6 cellular contexts compared by ENCODE assay signal in genomic region chr11:66334605-66335442, GRCh38. TPM values are rescaled to one million over a fixed set of nuclear protein-coding genes. Genes with fewer than 3 reads are reported as not detected.
DNase-seq lines count a peak whose midpoint lies in the region; ATAC-seq and TF ChIP-seq lines count a peak whose summit lies in the region.

No MANE protein-coding gene starts in this region.

- H2AFZ ChIP-seq in fibroblast of lung (ENCODE audit: low read length), result no peak overlapping the region

- ATAC-seq in Right ventricle myocardium inferior, result no peak
- no peak for ATAC-seq in Right ventricle myocardium superior (ENCODE audit: poor library complexity)
- ATAC-seq in upper lobe of right lung, result peak; percentile 15
- no peak for ATAC-seq in HG03039 (IDR thresholded peaks at IDR 0.05; ENCODE audit: unreplicated experiment)

- peak overlapping the region; percentile 80 for H3K4me2 ChIP-seq in fibroblast of lung (ENCODE audit: extremely low read depth, insufficient read depth, low read length)

- H3K9ac ChIP-seq in fibroblast of lung (ENCODE audit: insufficient read depth, low read length), result peak overlapping the region; percentile 99

- intact Hi-C loops in Right ventricle myocardium inferior (cut with DNase I) (loop anchor here (5.0 kb wide), 1 partner anchor 113 kb away; no protein-coding TSS in a partner anchor), Right ventricle myocardium superior (cut with DNase I) (no loop called here), upper lobe of right lung (cut with DNase I) (no loop called here)

- peaks cover 36% of the 10 kb centered on the region for H3K79me2 ChIP-seq in fibroblast of lung (ENCODE audit: control insufficient read depth, insufficient read depth, low read length)

- H3K4me1 ChIP-seq in fibroblast of lung (ENCODE audit: control insufficient read depth, extremely low read depth, insufficient read depth, low read length) (peaks cover 36% of the 10 kb centered on the region), upper lobe of right lung (peaks cover 25% of the 10 kb centered on the region)

- H4K20me1 ChIP-seq in fibroblast of lung (ENCODE audit: control insufficient read depth, extremely low read depth, insufficient read depth, low read length), result no peaks in the 10 kb centered on the region

- H3K36me3 ChIP-seq in fibroblast of lung (ENCODE audit: control insufficient read depth, insufficient read depth, low read length), result peaks cover 46% of the 10 kb centered on the region
- H3K36me3 ChIP-seq in upper lobe of right lung, result peaks cover 28% of the 10 kb centered on the region

- H3K27ac ChIP-seq in fibroblast of lung (ENCODE audit: insufficient read depth, low read length) (peak overlapping the region; percentile 100), upper lobe of right lung (no peak overlapping the region)

- peak; percentile 71 for DNase-seq in Right ventricle myocardium inferior (ENCODE audit: missing footprints)
- DNase-seq in Right ventricle myocardium superior, result no peak
- no peak for DNase-seq in fibroblast of lung (ENCODE audit: low read depth in 2 of 2)
- peak; percentile 60 for DNase-seq in upper lobe of right lung
- DNase-seq in stimulated activated naive CD4-positive, alpha-beta T cell (lab: John Stamatoyannopoulos, UW), result no peak

- no peaks in the 10 kb centered on the region for H3K27me3 ChIP-seq in fibroblast of lung (ENCODE audit: control insufficient read depth, insufficient read depth, low read length)
- no peaks in the 10 kb centered on the region for H3K27me3 ChIP-seq in upper lobe of right lung

- H3K4me3 ChIP-seq in fibroblast of lung (replicated peaks in 1 of 4; ENCODE audit: control extremely low read depth in 1 of 4, insufficient read depth in 1 of 4, low read depth in 3 of 4, low read length in 4 of 4) (peak overlapping the region; percentile 74 to 95 (median 83)), upper lobe of right lung (peak overlapping the region; percentile 73)

- H3K9me3 ChIP-seq in fibroblast of lung (ENCODE audit: control insufficient read depth, insufficient read depth, low read depth, low read length), result no peaks in the 10 kb centered on the region
- no peaks in the 10 kb centered on the region for H3K9me3 ChIP-seq in upper lobe of right lung

- TF ChIP-seq CTCF in fibroblast of lung (conservative IDR thresholded peaks at IDR 0.05 in 1 of 2, IDR thresholded peaks at IDR 0.05 in 1 of 2; ENCODE audit: low read depth in 1 of 2, low read length in 2 of 2), result no peak
- TF ChIP-seq CTCF in upper lobe of right lung (IDR thresholded peaks at IDR 0.05), result no peak

RNA-seq across cellular contexts. Expression of gene RIN1, which starts 1.4 kb away (rescaled TPM):
- total RNA-seq in Right ventricle myocardium inferior, result 1.6 TPM
- 1.0 TPM for total RNA-seq in Right ventricle myocardium superior
- 12.6 and 22.1 TPM in 2 replicates for total RNA-seq in fibroblast of lung
- 6.3 and 10.6 TPM in 2 replicates for polyA plus RNA-seq in fibroblast of lung
- 20.1 and 38.9 TPM in 2 replicates for polyA plus RNA-seq in fibroblast of lung (2012)
- 11.7 and 30.8 TPM in 2 replicates for polyA minus RNA-seq in fibroblast of lung (ENCODE audit: low replicate concordance)
- total RNA-seq in upper lobe of right lung, result 7.4 TPM

RNA-seq across cellular contexts. Expression of gene BRMS1, which starts 10.1 kb away (rescaled TPM):
- 14.6 TPM for total RNA-seq in Right ventricle myocardium inferior
- 15.1 TPM for total RNA-seq in Right ventricle myocardium superior
- total RNA-seq in fibroblast of lung, result 43.9 and 50.6 TPM in 2 replicates
- polyA plus RNA-seq in fibroblast of lung, result 25.7 and 41.6 TPM in 2 replicates
- 32.5 and 59.6 TPM in 2 replicates for polyA plus RNA-seq in fibroblast of lung (2012)
- polyA minus RNA-seq in fibroblast of lung (ENCODE audit: low replicate concordance), result 9.5 and 19.5 TPM in 2 replicates
- total RNA-seq in upper lobe of right lung, result 32.1 TPM

RNA-seq across cellular contexts. Expression of gene B4GAT1, which starts 12.6 kb away (rescaled TPM):
- total RNA-seq in Right ventricle myocardium inferior (49.0 TPM), Right ventricle myocardium superior (51.3 TPM), fibroblast of lung (34.7 and 48.9 TPM in 2 replicates), upper lobe of right lung (27.4 TPM)
- polyA plus RNA-seq in fibroblast of lung, result 13.1 and 15.7 TPM in 2 replicates
- polyA plus RNA-seq in fibroblast of lung (2012), result 20.9 and 28.3 TPM in 2 replicates
- polyA minus RNA-seq in fibroblast of lung (ENCODE audit: low replicate concordance), result 3.9 and 4.4 TPM in 2 replicates

RNA-seq across cellular contexts. Expression of gene CD248, which starts 18.0 kb away (rescaled TPM):
- total RNA-seq in Right ventricle myocardium inferior (26.7 TPM), Right ventricle myocardium superior (15.7 TPM), fibroblast of lung (52.6 and 95.6 TPM in 2 replicates), upper lobe of right lung (10.0 TPM)
- polyA plus RNA-seq in fibroblast of lung, result 98.8 and 132 TPM in 2 replicates
- polyA plus RNA-seq in fibroblast of lung (2012), result 418 and 663 TPM in 2 replicates
- polyA minus RNA-seq in fibroblast of lung (ENCODE audit: low replicate concordance), result 333 and 643 TPM in 2 replicates

RNA-seq across cellular contexts. Expression of gene SLC29A2, which starts 36.7 kb away (rescaled TPM):
- total RNA-seq in Right ventricle myocardium inferior, result 16.8 TPM
- total RNA-seq in Right ventricle myocardium superior, result 16.3 TPM
- under 0.01 and 0.17 TPM in 2 replicates for total RNA-seq in fibroblast of lung
- polyA plus RNA-seq in fibroblast of lung, result 0.15 and 1.7 TPM in 2 replicates
- 0.43 and 3.1 TPM in 2 replicates for polyA plus RNA-seq in fibroblast of lung (2012)
- polyA minus RNA-seq in fibroblast of lung (ENCODE audit: low replicate concordance), result 0.11 and 6.4 TPM in 2 replicates
- 14.2 TPM for total RNA-seq in upper lobe of right lung

Comparison
In these comparisons a context has a peak if more than half of its experiments do, and no peak if none do; other contexts are left out.
1. DNase-seq: peak in Right ventricle myocardium inferior (single experiment) and upper lobe of right lung (single experiment); none in Right ventricle myocardium superior (single experiment), fibroblast of lung (0 of 2) and stimulated activated naive CD4-positive, alpha-beta T cell (0 of 6).